ENCODE assay signal across 8 cellular contexts in the genomic region with DNA sequence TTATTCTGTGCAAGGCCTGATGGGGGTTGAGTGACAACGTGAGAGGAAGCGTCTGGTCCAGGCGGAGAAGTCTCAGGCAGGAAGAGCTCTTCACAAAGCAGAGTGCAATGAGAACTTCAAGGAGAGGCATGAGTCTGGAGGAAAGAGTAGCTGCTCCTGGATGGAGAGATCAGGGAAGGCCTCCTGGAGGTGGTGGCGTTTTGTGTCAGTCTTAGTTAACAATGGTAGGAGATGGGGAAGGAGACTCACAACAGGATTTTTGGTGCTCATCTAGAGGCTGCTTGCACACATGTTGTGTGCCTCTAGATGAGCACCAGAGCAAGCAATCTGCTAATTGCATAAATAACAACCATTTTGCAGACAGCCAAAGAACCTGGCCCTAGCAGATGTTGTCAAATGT.
"Had no signal": no experiment of that assay in that cellular context is flagged by ENCODE, and none has a peak within 500 bp of the region (broad histone marks: within the 10 kb centered on the region; RNA-seq: fewer than 3 reads in every experiment).

No MANE protein-coding gene starts in this region.

- DNase-seq: GDM1, GF-D8 had no signal

- ATAC-seq: GM12878 had no signal

- H3K4me3 ChIP-seq: GM12878 had no signal

- FAIRE-seq: G401.6, GM12878, GM12891, GM12892, GM18507, GM19239 had no signal
